In genomic region chr11:82557274-82557673, GRCh38 we compare ENCODE assay signal across 9 cellular contexts.
DNase-seq lines count a peak whose midpoint lies in the region; ATAC-seq and TF ChIP-seq lines count a peak whose summit lies in the region.
"Had no signal": no experiment of that assay in that cellular context is flagged by ENCODE, and none has a peak within 500 bp of the region (broad histone marks: within the 10 kb centered on the region; RNA-seq: fewer than 3 reads in every experiment).

No MANE protein-coding gene starts in this region.

- no peak overlapping the region for H2BK5ac ChIP-seq in mesendoderm (ENCODE audit: low read length)

- no peak overlapping the region for H2BK15ac ChIP-seq in mesendoderm (replicated peaks; ENCODE audit: low read depth)

- DNase-seq in GM12864 (ENCODE audit: low read depth) (peak; percentile 7), RPMI8226 (peak; percentile 86), mesothelial cell of epicardium (ENCODE audit: low spot score in 2 of 2, unreplicated experiment in 2 of 2) (no peak), NCI-H1436 (lab: John Stamatoyannopoulos, UW) (no peak), mesendoderm (no peak)
- DNase-seq in stimulated activated CD4-positive, alpha-beta T cell treated with anti-CD3 and anti-CD28 coated beads, Interleukin-2, amount 100 ng/mL, for 24 hours: no peak

- H3K36me3 ChIP-seq in mesendoderm (ENCODE audit: control insufficient read depth, insufficient read depth, low read length): no peaks in the 10 kb centered on the region
- H3K36me3 ChIP-seq: neutrophil had no signal

- no peak overlapping the region for H3K4me3 Mint-ChIP-seq in mesothelial cell of epicardium

- no peak overlapping the region for H3K4me2 ChIP-seq in mesendoderm (ENCODE audit: low read length)

- no peaks in the 10 kb centered on the region for H3K27me3 ChIP-seq in mesendoderm (ENCODE audit: insufficient read depth, low read length, poor library complexity)
- H3K27me3 ChIP-seq: neutrophil had no signal

- H3K4me1 ChIP-seq in mesendoderm (ENCODE audit: control insufficient read depth, low read depth, low read length): peaks cover 3% of the 10 kb centered on the region

- no peak overlapping the region for H3K56ac ChIP-seq in mesendoderm (ENCODE audit: low read length)

- H3K4me3 ChIP-seq in GM12864 (ENCODE audit: low read depth, low read length) (no peak overlapping the region), mesendoderm (ENCODE audit: low read length) (no peak overlapping the region)

- H3K79me1 ChIP-seq in mesendoderm (ENCODE audit: low read length): no peaks in the 10 kb centered on the region

- ATAC-seq in GM19452 (IDR thresholded peaks at IDR 0.05; ENCODE audit: unreplicated experiment): peak; percentile 99
- peak; percentile 88 for ATAC-seq in HG03095 (IDR thresholded peaks at IDR 0.05; ENCODE audit: unreplicated experiment)

- no CpG with 5 or more reads among the region's 4 CpGs for WGBS in mesendoderm (ENCODE audit: extremely low coverage, insufficient coverage, low lambda C conversion rate)

- H4K8ac ChIP-seq in mesendoderm (ENCODE audit: low read depth, low read length): no peak overlapping the region

- no peak overlapping the region for H4K5ac ChIP-seq in mesendoderm (ENCODE audit: low read length)

- no peak overlapping the region for H3K27ac Mint-ChIP-seq in mesothelial cell of epicardium

- no peaks in the 10 kb centered on the region for H3K27me3 Mint-ChIP-seq in mesothelial cell of epicardium (ENCODE audit: low read depth)

- no peaks in the 10 kb centered on the region for H3K9me3 Mint-ChIP-seq in mesothelial cell of epicardium

- no peak overlapping the region for H3K27ac ChIP-seq in mesendoderm (ENCODE audit: low read depth, low read length)
- H3K27ac ChIP-seq: neutrophil had no signal

- H2AK5ac ChIP-seq in mesendoderm (ENCODE audit: low read length): no peak overlapping the region

- no peak overlapping the region for H3K23ac ChIP-seq in mesendoderm (ENCODE audit: low read length)

- no peak overlapping the region for H3K9ac ChIP-seq in mesendoderm (ENCODE audit: low read length)

- TF ChIP-seq CTCF in GM12864 (IDR thresholded peaks at IDR 0.05; ENCODE audit: low read depth, low read length, missing control alignments) (no peak), mesothelial cell of epicardium (IDR thresholded peaks at IDR 0.05; ENCODE audit: unreplicated experiment) (no peak)

- no peak overlapping the region for H3K18ac ChIP-seq in mesendoderm (ENCODE audit: low read length)

- H2BK120ac ChIP-seq in mesendoderm (ENCODE audit: low read depth, low read length): no peak overlapping the region

- H3K4ac ChIP-seq in mesendoderm (ENCODE audit: low read depth, low read length): no peak overlapping the region

- no peaks in the 10 kb centered on the region for H3K36me3 Mint-ChIP-seq in mesothelial cell of epicardium

- no peaks in the 10 kb centered on the region for H3K79me2 ChIP-seq in mesendoderm (ENCODE audit: control insufficient read depth, insufficient read depth, low read length)

- peaks cover 8% of the 10 kb centered on the region for H3K4me1 Mint-ChIP-seq in mesothelial cell of epicardium

Comparison
In these comparisons a context has a peak if more than half of its experiments do, and no peak if none do; other contexts are left out.
1. DNase-seq: peak in GM12864 (single experiment) and RPMI8226 (single experiment); none in stimulated activated CD4-positive, alpha-beta T cell treated with anti-CD3 and anti-CD28 coated beads, Interleukin-2, amount 100 ng/mL, for 24 hours (0 of 2), mesothelial cell of epicardium (0 of 2), NCI-H1436 (single experiment) and mesendoderm (single experiment).